ENCODE assay signal across 28 cellular contexts in the genomic region with DNA sequence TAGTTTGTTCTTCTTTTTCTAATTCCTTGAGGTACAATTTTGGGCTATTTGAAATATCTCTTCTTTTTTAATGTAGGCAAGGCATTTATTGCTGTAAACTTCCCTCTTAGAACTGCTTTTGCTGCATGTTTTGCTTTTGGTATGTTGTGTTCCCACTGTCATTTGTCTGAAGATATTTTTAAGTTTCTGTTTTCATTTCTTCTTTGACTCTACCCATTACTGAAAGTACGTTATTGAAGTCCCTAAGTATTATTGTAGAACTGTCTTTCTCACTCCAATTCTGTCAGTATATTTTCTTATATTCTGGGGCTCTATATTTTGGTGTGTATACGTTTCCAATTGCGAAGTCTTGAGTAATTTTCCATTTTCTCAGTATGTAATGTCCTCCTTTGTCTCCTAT.
A peak's percentile ranks its signal among the peaks of the same experiment; 100 is the strongest.
DNase-seq lines count a peak whose midpoint lies in the region; ATAC-seq and TF ChIP-seq lines count a peak whose summit lies in the region.
"Had no signal": no experiment of that assay in that cellular context is flagged by ENCODE, and none has a peak within 500 bp of the region (broad histone marks: within the 10 kb centered on the region; RNA-seq: fewer than 3 reads in every experiment).

No MANE protein-coding gene starts in this region.

- H3K4me3 ChIP-seq in suprapubic skin, result no peak overlapping the region
- H3K4me3 ChIP-seq: GM23248, prostate gland, sigmoid colon, stomach had no signal

- DNase-seq in activated CD4-positive, alpha-beta T cell treated with anti-CD3 and anti-CD28 coated beads, Interleukin-2, amount 10 ng/mL, durations not matched to agents 7 days and 5 days, result no peak
- DNase-seq in activated CD4-positive, alpha-beta T cell treated with anti-CD3 and anti-CD28 coated beads, Interleukin-2, amount 50 U/mL, for 48 hours, result no peak
- no peak for DNase-seq in activated naive CD8-positive, alpha-beta T cell treated with anti-CD3 and anti-CD28 coated beads, Interleukin-2, amount 10 ng/mL, durations not matched to agents 7 days and 5 days
- DNase-seq in NCI-H1694 treated with DMSO at 0.1 percent for 48 hours (lab: John Stamatoyannopoulos, UW) (no peak), suprapubic skin (ENCODE audit: low spot score in 2 of 2) (no peak), NCI-H82 treated with DMSO at 0.1 percent for 48 hours (lab: John Stamatoyannopoulos, UW; ENCODE audit: unreplicated experiment) (no peak)
- DNase-seq: activated gamma-delta T cell; activated T-cell treated with anti-CD3 and anti-CD28 coated beads for 4 hours; AML-193; brain microvascular endothelial cell; CD4-positive, alpha-beta memory T cell; foreskin melanocyte; GM23248; HFFc6; hippocampal formation; immature natural killer cell; mesenchymal stem cell; NCI-H1105; NCI-H2029 treated with DMSO at 0.1 percent for 48 hours; NCI-H226; sigmoid colon; SK-N-SH; stomach had no signal

- H3K27me3 ChIP-seq in suprapubic skin, result peaks cover 7% of the 10 kb centered on the region
- H3K27me3 ChIP-seq: brain microvascular endothelial cell, sigmoid colon, stomach had no signal

- no peak for TF ChIP-seq POLR2A in suprapubic skin (IDR thresholded peaks at IDR 0.05)

- no peaks in the 10 kb centered on the region for H3K9me3 ChIP-seq in suprapubic skin
- H3K9me3 ChIP-seq: prostate gland, sigmoid colon, SK-N-SH had no signal

- POLR2A ChIA-PET in activated CD4-positive, alpha-beta T cell treated with anti-CD3 and anti-CD28 coated beads, Interleukin-2, amount 10 ng/mL, durations not matched to agents 7 days and 5 days (lab: Charles Lee), result no interaction called here
- POLR2A ChIA-PET in activated naive CD8-positive, alpha-beta T cell treated with anti-CD3 and anti-CD28 coated beads, Interleukin-2, amount 10 ng/mL, durations not matched to agents 7 days and 5 days (lab: Charles Lee), result no interaction called here

- peaks cover 43% of the 10 kb centered on the region for H3K36me3 Mint-ChIP-seq in activated CD4-positive, alpha-beta T cell treated with anti-CD3 and anti-CD28 coated beads, Interleukin-2, amount 10 ng/mL, durations not matched to agents 7 days and 5 days (ENCODE audit: low read depth)
- H3K36me3 Mint-ChIP-seq in activated naive CD8-positive, alpha-beta T cell treated with anti-CD3 and anti-CD28 coated beads, Interleukin-2, amount 10 ng/mL, durations not matched to agents 7 days and 5 days, result peaks cover 47% of the 10 kb centered on the region
- H3K36me3 Mint-ChIP-seq: immature natural killer cell, type B pancreatic cell had no signal

- TF ChIP-seq EP300 in suprapubic skin (IDR thresholded peaks at IDR 0.05), result no peak

- WGBS in suprapubic skin, result 28% methylated on average over 3 of the region's 3 CpGs

- ATAC-seq in GM19324 (IDR thresholded peaks at IDR 0.05; ENCODE audit: low FRiP score, unreplicated experiment) (peak; percentile 59), HG03025 (IDR thresholded peaks at IDR 0.05; ENCODE audit: low FRiP score, unreplicated experiment) (peak; percentile 49)
- peak; percentile 47 for ATAC-seq in activated naive CD8-positive, alpha-beta T cell treated with anti-CD3 and anti-CD28 coated beads, Interleukin-2, amount 10 ng/mL, durations not matched to agents 7 days and 5 days (ENCODE audit: low read depth)
- ATAC-seq: esophagus mucosa had no signal

- no peaks in the 10 kb centered on the region for H3K36me3 ChIP-seq in suprapubic skin
- H3K36me3 ChIP-seq: brain microvascular endothelial cell, prostate gland, sigmoid colon had no signal

- no peaks in the 10 kb centered on the region for H3K27me3 Mint-ChIP-seq in activated CD4-positive, alpha-beta T cell treated with anti-CD3 and anti-CD28 coated beads, Interleukin-2, amount 10 ng/mL, durations not matched to agents 7 days and 5 days
- H3K27me3 Mint-ChIP-seq in activated naive CD8-positive, alpha-beta T cell treated with anti-CD3 and anti-CD28 coated beads, Interleukin-2, amount 10 ng/mL, durations not matched to agents 7 days and 5 days, result no peaks in the 10 kb centered on the region
- H3K27me3 Mint-ChIP-seq: CD4-positive, alpha-beta memory T cell; type B pancreatic cell had no signal

- no peaks in the 10 kb centered on the region for H3K4me1 ChIP-seq in suprapubic skin
- H3K4me1 ChIP-seq: prostate gland, sigmoid colon, stomach had no signal

- no peak overlapping the region for H3K27ac ChIP-seq in suprapubic skin
- H3K27ac ChIP-seq: brain microvascular endothelial cell, GM23248, prostate gland, sigmoid colon, stomach had no signal

- peaks cover 18% of the 10 kb centered on the region for H3K4me1 Mint-ChIP-seq in activated CD4-positive, alpha-beta T cell treated with anti-CD3 and anti-CD28 coated beads, Interleukin-2, amount 10 ng/mL, durations not matched to agents 7 days and 5 days
- H3K4me1 Mint-ChIP-seq in activated naive CD8-positive, alpha-beta T cell treated with anti-CD3 and anti-CD28 coated beads, Interleukin-2, amount 10 ng/mL, durations not matched to agents 7 days and 5 days, result peaks cover 14% of the 10 kb centered on the region
- H3K4me1 Mint-ChIP-seq: immature natural killer cell had no signal

- H3K9me3 Mint-ChIP-seq in activated CD4-positive, alpha-beta T cell treated with anti-CD3 and anti-CD28 coated beads, Interleukin-2, amount 10 ng/mL, durations not matched to agents 7 days and 5 days, result peaks cover 15% of the 10 kb centered on the region
- H3K9me3 Mint-ChIP-seq in activated naive CD8-positive, alpha-beta T cell treated with anti-CD3 and anti-CD28 coated beads, Interleukin-2, amount 10 ng/mL, durations not matched to agents 7 days and 5 days, result peaks cover 12% of the 10 kb centered on the region

- H3K4me3 Mint-ChIP-seq in activated CD4-positive, alpha-beta T cell treated with anti-CD3 and anti-CD28 coated beads, Interleukin-2, amount 10 ng/mL, durations not matched to agents 7 days and 5 days, result peak overlapping the region; percentile 30
- H3K4me3 Mint-ChIP-seq in activated naive CD8-positive, alpha-beta T cell treated with anti-CD3 and anti-CD28 coated beads, Interleukin-2, amount 10 ng/mL, durations not matched to agents 7 days and 5 days, result peak overlapping the region; percentile 15
- H3K4me3 Mint-ChIP-seq: CD4-positive, alpha-beta memory T cell; HFFc6; immature natural killer cell; type B pancreatic cell had no signal

- no peak for TF ChIP-seq CTCF in suprapubic skin (IDR thresholded peaks at IDR 0.05)

- peak overlapping the region; percentile 92 for H3K27ac Mint-ChIP-seq in activated CD4-positive, alpha-beta T cell treated with anti-CD3 and anti-CD28 coated beads, Interleukin-2, amount 10 ng/mL, durations not matched to agents 7 days and 5 days
- peak overlapping the region; percentile 81 for H3K27ac Mint-ChIP-seq in activated naive CD8-positive, alpha-beta T cell treated with anti-CD3 and anti-CD28 coated beads, Interleukin-2, amount 10 ng/mL, durations not matched to agents 7 days and 5 days
- H3K27ac Mint-ChIP-seq: HFFc6, immature natural killer cell, type B pancreatic cell had no signal

- CTCF ChIA-PET in activated CD4-positive, alpha-beta T cell treated with anti-CD3 and anti-CD28 coated beads, Interleukin-2, amount 10 ng/mL, durations not matched to agents 7 days and 5 days (lab: Charles Lee), result no interaction called here
